22 cellular contexts compared by ENCODE assay signal in genomic region chr5:128015478-128015877, GRCh38.
"Had no signal": no experiment of that assay in that cellular context is flagged by ENCODE, and none has a peak within 500 bp of the region (broad histone marks: within the 10 kb centered on the region; RNA-seq: fewer than 3 reads in every experiment).

No MANE protein-coding gene starts in this region.

- H3K4me3 ChIP-seq: dorsolateral prefrontal cortex, gastrocnemius medialis, lower lobe of right lung, prostate gland, right atrium auricular region, sigmoid colon, stomach, tibial artery had no signal

- H3K9me3 ChIP-seq: gastrocnemius medialis, lower lobe of right lung, prostate gland, right atrium auricular region, sigmoid colon, stomach, tibial artery had no signal

- ATAC-seq: esophagus mucosa; gastrocnemius medialis; left ventricle myocardium superior; lower lobe of right lung; naive thymus-derived CD4-positive, alpha-beta T cell; stimulated activated effector memory CD8-positive, alpha-beta T cell treated with anti-CD3 and anti-CD28 coated beads, Interleukin-12 subunit alpha, Interleukin-12 subunit beta, amount 100 ng/mL, for 72 hours had no signal

- H3K9me3 Mint-ChIP-seq: naive thymus-derived CD4-positive, alpha-beta T cell; nephron; stimulated activated effector memory CD8-positive, alpha-beta T cell treated with anti-CD3 and anti-CD28 coated beads, Interleukin-12 subunit alpha, Interleukin-12 subunit beta, amount 100 ng/mL, for 72 hours; type B pancreatic cell had no signal

- H3K4me1 Mint-ChIP-seq: stimulated activated effector memory CD8-positive, alpha-beta T cell treated with anti-CD3 and anti-CD28 coated beads, Interleukin-12 subunit alpha, Interleukin-12 subunit beta, amount 100 ng/mL, for 72 hours had no signal

- H3K27me3 Mint-ChIP-seq: naive thymus-derived CD4-positive, alpha-beta T cell; type B pancreatic cell had no signal

- DNase-seq: dorsolateral prefrontal cortex; effector CD4-positive, alpha-beta T cell; gastrocnemius medialis; head of caudate nucleus; left ventricle myocardium superior; lower lobe of right lung; midbrain; naive thymus-derived CD4-positive, alpha-beta T cell; nucleus accumbens; sigmoid colon; stimulated activated CD4-positive, alpha-beta T cell treated with anti-CD3 and anti-CD28 coated beads, Interleukin-2, amount 100 ng/mL, for 24 hours; stimulated activated CD4-positive, alpha-beta T cell treated with anti-CD3 and anti-CD28 coated beads, Interleukin-4, amount 100 ng/mL, for 24 hours; stimulated activated naive CD4-positive, alpha-beta T cell treated with Interleukin-2 at 50 U/mL for 16 hours; stomach; tibial artery had no signal

- H3K36me3 Mint-ChIP-seq: stimulated activated effector memory CD8-positive, alpha-beta T cell treated with anti-CD3 and anti-CD28 coated beads, Interleukin-12 subunit alpha, Interleukin-12 subunit beta, amount 100 ng/mL, for 72 hours; type B pancreatic cell had no signal

- H3K27ac ChIP-seq: epithelial cell of prostate, gastrocnemius medialis, lower lobe of right lung, prostate gland, right atrium auricular region, sigmoid colon, stomach, tibial artery had no signal

- H3K4me3 Mint-ChIP-seq: naive thymus-derived CD4-positive, alpha-beta T cell; nephron; stimulated activated effector memory CD8-positive, alpha-beta T cell treated with anti-CD3 and anti-CD28 coated beads, Interleukin-12 subunit alpha, Interleukin-12 subunit beta, amount 100 ng/mL, for 72 hours; type B pancreatic cell had no signal

- H3K4me1 ChIP-seq: lower lobe of right lung, prostate gland, sigmoid colon, tibial artery had no signal

- H3K36me3 ChIP-seq: gastrocnemius medialis, lower lobe of right lung, prostate gland, right atrium auricular region, sigmoid colon, stomach, tibial artery had no signal

- H3K27ac Mint-ChIP-seq: naive thymus-derived CD4-positive, alpha-beta T cell; stimulated activated effector memory CD8-positive, alpha-beta T cell treated with anti-CD3 and anti-CD28 coated beads, Interleukin-12 subunit alpha, Interleukin-12 subunit beta, amount 100 ng/mL, for 72 hours; type B pancreatic cell had no signal

- H3K27me3 ChIP-seq: dorsolateral prefrontal cortex, gastrocnemius medialis, right atrium auricular region, sigmoid colon, stomach, tibial artery had no signal
